ENCODE assay signal across 22 cellular contexts in genomic region chr3:43013256-43013655, GRCh38. TPM values are rescaled to one million over a fixed set of nuclear protein-coding genes. Genes with fewer than 3 reads are reported as not detected.
"Had no signal": no experiment of that assay in that cellular context is flagged by ENCODE, and none has a peak within 500 bp of the region (broad histone marks: within the 10 kb centered on the region; RNA-seq: fewer than 3 reads in every experiment).

No MANE protein-coding gene starts in this region.

- H3K27me3 ChIP-seq: gastrocnemius medialis, tibial nerve, uterus had no signal

- H3K9me3 ChIP-seq: gastrocnemius medialis, tibial nerve, uterus had no signal

- H3K4me1 Mint-ChIP-seq: activated CD4-positive, alpha-beta T cell treated with anti-CD3 and anti-CD28 coated beads, Interleukin-2, amount 10 ng/mL, durations not matched to agents 7 days and 5 days had no signal

- H3K36me3 Mint-ChIP-seq: natural killer cell treated with Interleukin-12 subunit alpha and Interleukin-12 subunit beta and Interleukin-15 and Interleukin-18, amount 100 ng/mL, for 72 hours had no signal

- H3K4me3 ChIP-seq: gastrocnemius medialis, lung, tibial nerve, uterus had no signal

- H3K4me1 ChIP-seq: gastrocnemius medialis, uterus had no signal

- H3K9me3 Mint-ChIP-seq: natural killer cell treated with Interleukin-12 subunit alpha and Interleukin-12 subunit beta and Interleukin-15 and Interleukin-18, amount 100 ng/mL, for 72 hours had no signal

- ATAC-seq: gastrocnemius medialis, left lobe of liver had no signal

- H3K27ac Mint-ChIP-seq: activated CD4-positive, alpha-beta T cell treated with anti-CD3 and anti-CD28 coated beads, Interleukin-2, amount 10 ng/mL, durations not matched to agents 7 days and 5 days; natural killer cell treated with Interleukin-12 subunit alpha and Interleukin-12 subunit beta and Interleukin-15 and Interleukin-18, amount 100 ng/mL, for 72 hours had no signal

- H3K27me3 Mint-ChIP-seq: activated CD4-positive, alpha-beta T cell treated with anti-CD3 and anti-CD28 coated beads, Interleukin-2, amount 10 ng/mL, durations not matched to agents 7 days and 5 days; natural killer cell treated with Interleukin-12 subunit alpha and Interleukin-12 subunit beta and Interleukin-15 and Interleukin-18, amount 100 ng/mL, for 72 hours had no signal

- H3K4me3 Mint-ChIP-seq: activated CD4-positive, alpha-beta T cell treated with anti-CD3 and anti-CD28 coated beads, Interleukin-2, amount 10 ng/mL, durations not matched to agents 7 days and 5 days; natural killer cell treated with Interleukin-12 subunit alpha and Interleukin-12 subunit beta and Interleukin-15 and Interleukin-18, amount 100 ng/mL, for 72 hours had no signal

- DNase-seq: activated CD8-positive, alpha-beta memory T cell treated with anti-CD3 and anti-CD28 coated beads for 24 hours; activated CD8-positive, alpha-beta memory T cell treated with anti-CD3 and anti-CD28 coated beads, Interleukin-2, amount 50 U/mL, for 48 hours; activated effector memory CD4-positive, alpha-beta T cell treated with anti-CD3 and anti-CD28 coated beads, Interleukin-2, amount 50 U/mL, for 16 hours; activated naive CD4-positive, alpha-beta T cell treated with anti-CD3 and anti-CD28 coated beads, Interleukin-2, amount 50 U/mL, for 16 hours; activated T-cell treated with anti-CD3 and anti-CD28 coated beads, Interleukin-2, amount 50 U/mL, for 48 hours; aorta; cortex of kidney; erythroblast; gastrocnemius medialis; head of caudate nucleus; nucleus accumbens; posterior cingulate gyrus; retina; stimulated activated naive CD8-positive, alpha-beta T cell treated with anti-CD3 and anti-CD28 coated beads, Interleukin-15, Interleukin-2, amounts not matched to agents 100 U/mL and 50 U/mL, for 24 hours; substantia nigra; T1000; uterus had no signal

- H3K27ac ChIP-seq: gastrocnemius medialis, uterus had no signal

- H3K36me3 ChIP-seq: gastrocnemius medialis, tibial nerve, uterus had no signal

RNA-seq across cellular contexts. Expression of gene GASK1A, which starts 34.1 kb away (rescaled TPM):
- total RNA-seq: activated CD4-positive, alpha-beta T cell treated with anti-CD3 and anti-CD28 coated beads, Interleukin-2, amount 10 ng/mL, durations not matched to agents 7 days and 5 days had no signal
